In the genomic region with DNA sequence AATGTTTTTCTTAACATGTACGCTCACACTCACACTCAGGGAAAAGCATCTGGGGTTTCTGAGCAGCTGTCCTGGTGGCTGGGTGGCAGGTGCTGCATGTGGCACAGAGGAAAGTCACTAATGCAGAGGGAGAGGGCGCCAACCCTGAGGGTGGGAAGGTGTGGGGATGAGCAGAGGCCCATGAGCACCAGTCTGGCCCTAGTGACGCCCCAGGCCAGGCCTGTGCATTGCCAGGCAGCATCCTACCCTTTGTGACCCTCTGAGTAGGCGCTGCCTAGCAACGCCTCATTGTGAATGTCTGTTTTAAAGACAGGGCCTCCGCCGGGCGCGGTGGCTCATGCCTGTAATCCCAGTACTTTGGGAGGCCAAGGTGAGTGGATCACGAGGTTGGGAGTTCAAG, we compare ENCODE assay signal across 1 cellular context.
TF ChIP-seq lines count a peak whose summit lies in the region.

No MANE protein-coding gene starts in this region.

TF ChIP-seq in GM12878, 131 proteins besides CTCF, POLR2A, EP300 and RAD21:
- TF ChIP-seq CHD1 (IDR thresholded peaks at IDR 0.05; ENCODE audit: low read depth, low read length) (no peak), FOXM1 (IDR thresholded peaks at IDR 0.05; ENCODE audit: low read depth, low read length) (no peak)
